Comparison of ENCODE assay signal across 14 cellular contexts in the genomic region with DNA sequence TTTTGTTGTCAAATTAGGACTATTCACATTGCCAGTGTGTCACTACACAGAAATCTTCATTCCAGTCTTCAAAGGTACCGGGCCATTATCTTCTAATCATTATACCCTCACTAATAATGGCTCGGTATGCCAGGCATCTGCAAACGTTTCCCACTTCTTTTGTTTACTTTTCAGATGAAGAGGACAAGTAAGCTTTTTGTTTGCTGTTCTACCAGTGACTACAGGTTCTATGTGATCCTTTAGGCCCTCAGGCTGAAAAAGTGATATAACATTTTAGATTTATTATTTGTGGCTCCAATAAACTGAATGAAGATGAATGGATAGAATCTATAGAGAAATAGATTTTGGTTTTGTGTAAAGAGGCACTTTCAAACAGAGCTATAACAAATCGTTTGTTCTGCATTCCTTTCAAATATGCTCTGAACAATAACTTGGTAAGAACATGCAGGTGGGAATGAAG. TPM values are rescaled to one million over a fixed set of nuclear protein-coding genes. Genes with fewer than 3 reads are reported as not detected.
DNase-seq lines count a peak whose midpoint lies in the region; ATAC-seq, FAIRE-seq and TF ChIP-seq lines count a peak whose summit lies in the region.
"Had no signal": no experiment of that assay in that cellular context is flagged by ENCODE, and none has a peak within 500 bp of the region (broad histone marks: within the 10 kb centered on the region; RNA-seq: fewer than 3 reads in every experiment).

No MANE protein-coding gene starts in this region.

- no peaks in the 10 kb centered on the region for H3K9me3 ChIP-seq in keratinocyte (ENCODE audit: control insufficient read depth, low read depth, low read length)

- no peak overlapping the region for H3K27ac ChIP-seq in keratinocyte (ENCODE audit: control insufficient read depth, insufficient read depth, low read length)

- no peak overlapping the region for H3K4me2 ChIP-seq in keratinocyte (ENCODE audit: control insufficient read depth, extremely low read depth, insufficient read depth, low read depth, low read length)

- no peaks in the 10 kb centered on the region for H4K20me1 ChIP-seq in keratinocyte (ENCODE audit: control insufficient read depth, extremely low read depth, insufficient read depth, low read length)

- no peaks in the 10 kb centered on the region for H3K4me1 ChIP-seq in keratinocyte (ENCODE audit: control insufficient read depth, extremely low read depth, insufficient read depth, low read length)

- DNase-seq in ELF-1 (ENCODE audit: low read depth, low spot score), result peak; percentile 11
- DNase-seq in NCI-H345 treated with DMSO at 0.1 percent for 48 hours (lab: John Stamatoyannopoulos, UW; ENCODE audit: unreplicated experiment), result peak; percentile 64
- no peak for DNase-seq in keratinocyte (ENCODE audit: low read depth, low spot score)
- no peak for DNase-seq in middle frontal gyrus (ENCODE audit: extremely low spot score, low spot score)
- no peak for DNase-seq in NCI-H2171 (lab: John Stamatoyannopoulos, UW)
- DNase-seq: activated CD4-positive, CD25-positive, alpha-beta regulatory T cell treated with anti-CD3 and anti-CD28 coated beads, Interleukin-2, amount 50 U/mL, for 72 hours; activated naive CD8-positive, alpha-beta T cell treated with anti-CD3 and anti-CD28 coated beads, Interleukin-2, amount 10 ng/mL, durations not matched to agents 7 days and 5 days; activated T-cell treated with anti-CD3 and anti-CD28 coated beads for 4 hours; GOT3; KG1; NCI-H2081 treated with DMSO at 0.1 percent for 48 hours; OCI-M1 had no signal

- ATAC-seq in GM19463 (IDR thresholded peaks at IDR 0.05; ENCODE audit: unreplicated experiment), result no peak

- no peaks in the 10 kb centered on the region for H3K27me3 ChIP-seq in keratinocyte (ENCODE audit: control insufficient read depth, extremely low read depth, insufficient read depth, low read length)

- dilution Hi-C loops in keratinocyte (cut with MboI; ENCODE audit: extremely low pct_ligation_motif_present, low sequenced_read_pairs), result no loop called here

- H3K9ac ChIP-seq in keratinocyte (ENCODE audit: control insufficient read depth, extremely low read depth, insufficient read depth, low read length), result no peak overlapping the region

- no peaks in the 10 kb centered on the region for H3K9me1 ChIP-seq in keratinocyte (ENCODE audit: control insufficient read depth, extremely low read depth, insufficient read depth, low read length)

- H2AFZ ChIP-seq in keratinocyte (ENCODE audit: control insufficient read depth, low read length), result no peak overlapping the region

- no peaks in the 10 kb centered on the region for H3K79me2 ChIP-seq in keratinocyte (ENCODE audit: control insufficient read depth, insufficient read depth, low read length)

- no peaks in the 10 kb centered on the region for H3K36me3 ChIP-seq in keratinocyte (ENCODE audit: control insufficient read depth in 2 of 2, extremely low read depth in 1 of 2, insufficient read depth in 2 of 2, low read length in 2 of 2)

- no peak for TF ChIP-seq CTCF in keratinocyte (optimal IDR thresholded peaks at IDR 0.05 in 1 of 3, IDR thresholded peaks at IDR 0.05 in 1 of 3, conservative IDR thresholded peaks at IDR 0.05 in 1 of 3; ENCODE audit: extremely low read depth in 1 of 3, insufficient read depth in 2 of 3, low read length in 3 of 3)

- H3K4me3 ChIP-seq in keratinocyte (ENCODE audit: control insufficient read depth in 2 of 3, extremely low read depth in 1 of 3, insufficient read depth in 2 of 3, low read depth in 1 of 3, low read length in 3 of 3), result no peak overlapping the region

- peak; percentile 9 for FAIRE-seq in keratinocyte (lab: Jason Lieb, UNC)
- FAIRE-seq: islet of Langerhans had no signal

RNA-seq across cellular contexts. Expression of gene KRTAP3-1, which starts 0.4 kb away (rescaled TPM):
- polyA plus RNA-seq in keratinocyte, result not detected in 3 replicates
- not detected for polyA plus RNA-seq in keratinocyte (2011; ENCODE audit: low read depth)
- polyA plus RNA-seq in keratinocyte (2011; cell fraction: cytosol; rRNA removed), result not detected in 2 replicates
- not detected in 2 replicates for polyA plus RNA-seq in keratinocyte (2011; cell fraction: nucleus; rRNA removed)
- polyA plus RNA-seq in keratinocyte (2012; ENCODE audit: low replicate concordance), result not detected in 2 replicates
- not detected in 3 replicates for polyA minus RNA-seq in keratinocyte
- polyA minus RNA-seq in keratinocyte (2011; cell fraction: cytosol; rRNA and poly(A)+ RNA removed), result not detected
- polyA minus RNA-seq in keratinocyte (2011; cell fraction: nucleus; rRNA and poly(A)+ RNA removed), result not detected in 2 replicates

RNA-seq across cellular contexts. Expression of gene KRTAP3-2, which starts 9.6 kb away (rescaled TPM):
- polyA plus RNA-seq in keratinocyte, result not detected in 3 replicates
- polyA plus RNA-seq in keratinocyte (2011; ENCODE audit: low read depth), result not detected
- polyA plus RNA-seq in keratinocyte (2011; cell fraction: cytosol; rRNA removed), result not detected in 2 replicates
- polyA plus RNA-seq in keratinocyte (2011; cell fraction: nucleus; rRNA removed), result not detected in 2 replicates
- polyA plus RNA-seq in keratinocyte (2012; ENCODE audit: low replicate concordance), result not detected in 2 replicates
- polyA minus RNA-seq in keratinocyte, result not detected in 3 replicates
- not detected for polyA minus RNA-seq in keratinocyte (2011; cell fraction: cytosol; rRNA and poly(A)+ RNA removed)
- not detected in 2 replicates for polyA minus RNA-seq in keratinocyte (2011; cell fraction: nucleus; rRNA and poly(A)+ RNA removed)

RNA-seq across cellular contexts. Expression of gene KRTAP3-3, which starts 15.4 kb away (rescaled TPM):
- not detected in 3 replicates for polyA plus RNA-seq in keratinocyte
- polyA plus RNA-seq in keratinocyte (2011; ENCODE audit: low read depth), result not detected
- not detected in 2 replicates for polyA plus RNA-seq in keratinocyte (2011; cell fraction: cytosol; rRNA removed)
- polyA plus RNA-seq in keratinocyte (2011; cell fraction: nucleus; rRNA removed), result not detected in 2 replicates
- polyA plus RNA-seq in keratinocyte (2012; ENCODE audit: low replicate concordance), result not detected in 2 replicates
- polyA minus RNA-seq in keratinocyte, result not detected in 3 replicates
- not detected for polyA minus RNA-seq in keratinocyte (2011; cell fraction: cytosol; rRNA and poly(A)+ RNA removed)
- not detected in 2 replicates for polyA minus RNA-seq in keratinocyte (2011; cell fraction: nucleus; rRNA and poly(A)+ RNA removed)

RNA-seq across cellular contexts. Expression of gene KRTAP1-5, which starts 17.7 kb away (rescaled TPM):
- 0.05 to 0.23 TPM (median 0.08 TPM) in 3 replicates for polyA plus RNA-seq in keratinocyte
- not detected for polyA plus RNA-seq in keratinocyte (2011; ENCODE audit: low read depth)
- polyA plus RNA-seq in keratinocyte (2011; cell fraction: cytosol; rRNA removed), result 0.06 and 0.09 TPM in 2 replicates
- polyA plus RNA-seq in keratinocyte (2011; cell fraction: nucleus; rRNA removed), result 0.13 and 0.52 TPM in 2 replicates
- polyA plus RNA-seq in keratinocyte (2012; ENCODE audit: low replicate concordance), result not detected in 2 replicates
- polyA minus RNA-seq in keratinocyte, result not detected in 3 replicates
- not detected for polyA minus RNA-seq in keratinocyte (2011; cell fraction: cytosol; rRNA and poly(A)+ RNA removed)
- not detected in 2 replicates for polyA minus RNA-seq in keratinocyte (2011; cell fraction: nucleus; rRNA and poly(A)+ RNA removed)

RNA-seq across cellular contexts. Expression of gene KRTAP1-4, which starts 20.7 kb away (rescaled TPM):
- not detected in 3 replicates for polyA plus RNA-seq in keratinocyte
- not detected for polyA plus RNA-seq in keratinocyte (2011; ENCODE audit: low read depth)
- polyA plus RNA-seq in keratinocyte (2011; cell fraction: cytosol; rRNA removed), result not detected in 2 replicates
- polyA plus RNA-seq in keratinocyte (2011; cell fraction: nucleus; rRNA removed), result not detected in 2 replicates
- not detected in 2 replicates for polyA plus RNA-seq in keratinocyte (2012; ENCODE audit: low replicate concordance)
- not detected in 3 replicates for polyA minus RNA-seq in keratinocyte
- not detected for polyA minus RNA-seq in keratinocyte (2011; cell fraction: cytosol; rRNA and poly(A)+ RNA removed)
- not detected in 2 replicates for polyA minus RNA-seq in keratinocyte (2011; cell fraction: nucleus; rRNA and poly(A)+ RNA removed)

Comparison
In these comparisons a context has a peak if more than half of its experiments do, and no peak if none do; other contexts are left out.
1. DNase-seq: peak in ELF-1 (single experiment) and NCI-H345 treated with DMSO at 0.1 percent for 48 hours (single experiment); none in keratinocyte (single experiment), middle frontal gyrus (single experiment) and NCI-H2171 (single experiment).